In genomic region chr16:27318399-27319256, GRCh38 we compare ENCODE assay signal across 8 cellular contexts. TPM values are rescaled to one million over a fixed set of nuclear protein-coding genes. Genes with fewer than 3 reads are reported as not detected.
A peak's percentile ranks its signal among the peaks of the same experiment; 100 is the strongest.
DNase-seq lines count a peak whose midpoint lies in the region; ATAC-seq and TF ChIP-seq lines count a peak whose summit lies in the region.

No MANE protein-coding gene starts in this region.

- DNase-seq in activated CD4-positive, alpha-beta T cell treated with anti-CD3 and anti-CD28 coated beads for 48 hours = peak; percentile 74
- peak; percentile 14 to 39 (median 22) for DNase-seq in effector memory CD8-positive, alpha-beta T cell
- DNase-seq in upper lobe of right lung = peak; percentile 84
- no peak for DNase-seq in NCI-H146 (lab: John Stamatoyannopoulos, UW)

- H3K4me3 ChIP-seq in neutrophil (ENCODE audit: low read depth in 1 of 2, low read length in 1 of 2) (peak overlapping the region; percentile 86 to 98), upper lobe of right lung (peak overlapping the region; percentile 98)

- H3K27ac Mint-ChIP-seq in effector memory CD8-positive, alpha-beta T cell = peak overlapping the region; percentile 90 to 94

- peak overlapping the region; percentile 80 for H3K4me3 Mint-ChIP-seq in effector memory CD8-positive, alpha-beta T cell

- no peaks in the 10 kb centered on the region for H3K27me3 ChIP-seq in neutrophil
- H3K27me3 ChIP-seq in upper lobe of right lung = no peaks in the 10 kb centered on the region

- peaks cover 16% of the 10 kb centered on the region for H3K36me3 ChIP-seq in neutrophil
- H3K36me3 ChIP-seq in upper lobe of right lung = peaks cover 6% of the 10 kb centered on the region

- H3K27me3 Mint-ChIP-seq in effector memory CD8-positive, alpha-beta T cell = no peaks in the 10 kb centered on the region

- no peaks in the 10 kb centered on the region for H3K9me3 Mint-ChIP-seq in effector memory CD8-positive, alpha-beta T cell

- TF ChIP-seq CTCF in neutrophil (IDR thresholded peaks at IDR 0.05) = no peak
- TF ChIP-seq CTCF in upper lobe of right lung (IDR thresholded peaks at IDR 0.05) = no peak

- intact Hi-C loops in upper lobe of right lung (cut with DNase I) = no loop called here

- H3K27ac ChIP-seq in neutrophil = peak overlapping the region; percentile 99
- H3K27ac ChIP-seq in upper lobe of right lung = peak overlapping the region; percentile 99

- H3K9me3 ChIP-seq in neutrophil = no peaks in the 10 kb centered on the region
- no peaks in the 10 kb centered on the region for H3K9me3 ChIP-seq in upper lobe of right lung

- peak; percentile 42 for ATAC-seq in HG02870 (IDR thresholded peaks at IDR 0.05; ENCODE audit: unreplicated experiment)
- ATAC-seq in effector memory CD8-positive, alpha-beta T cell (replicated peaks) = peak; percentile 52
- ATAC-seq in upper lobe of right lung = peak; percentile 40
- no peak for ATAC-seq in HG02623 (IDR thresholded peaks at IDR 0.05; ENCODE audit: unreplicated experiment)
- ATAC-seq in HG03457 (IDR thresholded peaks at IDR 0.05; ENCODE audit: unreplicated experiment) = no peak

- peaks cover 55 to 64% of the 10 kb centered on the region in 2 donors for H3K4me1 Mint-ChIP-seq in effector memory CD8-positive, alpha-beta T cell (ENCODE audit: low read depth in 2 of 2)

- peaks cover 87 to 89% of the 10 kb centered on the region in 2 experiments for H3K4me1 ChIP-seq in neutrophil (ENCODE audit: control insufficient read depth in 1 of 2, insufficient read depth in 1 of 2, low read depth in 1 of 2, low read length in 1 of 2)
- H3K4me1 ChIP-seq in upper lobe of right lung = peaks cover 85% of the 10 kb centered on the region

- H3K36me3 Mint-ChIP-seq in effector memory CD8-positive, alpha-beta T cell (ENCODE audit: insufficient read depth) = peaks cover 29% of the 10 kb centered on the region

RNA-seq across cellular contexts. Expression of gene IL4R, which starts 4.9 kb away (rescaled TPM):
- 153 TPM for total RNA-seq in upper lobe of right lung

RNA-seq across cellular contexts. Expression of gene NSMCE1, which starts 50.1 kb away (rescaled TPM):
- 49.2 TPM for total RNA-seq in upper lobe of right lung

Comparison
In these comparisons a context has a peak if more than half of its experiments do, and no peak if none do; other contexts are left out.
1. ATAC-seq: peak in HG02870 (single experiment), effector memory CD8-positive, alpha-beta T cell (single experiment) and upper lobe of right lung (single experiment); none in HG02623 (single experiment) and HG03457 (single experiment).